9 cellular contexts compared by ENCODE assay signal in genomic region chr22:50621491-50621880, GRCh38. TPM values are rescaled to one million over a fixed set of nuclear protein-coding genes. Genes with fewer than 3 reads are reported as not detected.
DNase-seq lines count a peak whose midpoint lies in the region; ATAC-seq, FAIRE-seq and TF ChIP-seq lines count a peak whose summit lies in the region.
"Had no signal": no experiment of that assay in that cellular context is flagged by ENCODE, and none has a peak within 500 bp of the region (broad histone marks: within the 10 kb centered on the region; RNA-seq: fewer than 3 reads in every experiment).

No MANE protein-coding gene starts in this region.

- H3K4me1 Mint-ChIP-seq in HFFc6 (ENCODE audit: low read depth), result peaks cover 25% of the 10 kb centered on the region
- peaks cover 4% of the 10 kb centered on the region for H3K4me1 Mint-ChIP-seq in astrocyte (ENCODE audit: low read depth, unreplicated experiment)

- H3K79me2 ChIP-seq in astrocyte (ENCODE audit: insufficient read depth, low read length), result no peaks in the 10 kb centered on the region

- CTCF ChIA-PET in GM10248 (lab: Yijun Ruan, JAX), result interaction anchor here (0.9 to 3.4 kb wide), 37 partner anchors 9 to 431 kb away, joined by 3 to 25 read pairs (median 4); partner anchors contain the start of genes HDAC10, KLHDC7B, LMF2 and NCAPH2

- no peak overlapping the region for H3K27ac ChIP-seq in astrocyte (ENCODE audit: low read depth, low read length)
- H3K27ac ChIP-seq in muscle layer of duodenum (ENCODE audit: low read length), result peak overlapping the region; percentile 26

- no peak overlapping the region for H3K4me2 ChIP-seq in astrocyte (ENCODE audit: low read length)

- H3K4me1 ChIP-seq in astrocyte (ENCODE audit: insufficient read depth, low read length) (no peaks in the 10 kb centered on the region), muscle layer of duodenum (ENCODE audit: control insufficient read depth in 1 of 2, insufficient read depth in 2 of 2, low read length in 2 of 2) (peaks cover 12 to 14% of the 10 kb centered on the region in 2 donors)

- H3K4me3 ChIP-seq in astrocyte (ENCODE audit: insufficient read depth, low read depth, low read length) (no peak overlapping the region), muscle layer of duodenum (ENCODE audit: low read depth in 1 of 2, low read length in 2 of 2) (peak overlapping the region in 1 of 2 donors; percentile 55)

- POLR2A ChIA-PET in GM10248 (lab: Yijun Ruan, JAX), result interaction anchor here (0.7 to 1.8 kb wide), 3 partner anchors 82 to 114 kb away, joined by 5 to 8 read pairs (median 6); partner anchors contain the start of genes LMF2 and NCAPH2

- H3K27ac Mint-ChIP-seq in HFFc6, result no peak overlapping the region
- peak overlapping the region; percentile 28 for H3K27ac Mint-ChIP-seq in astrocyte (ENCODE audit: unreplicated experiment)

- DNase-seq in GM10248 (ENCODE audit: extremely low spot score), result peak; percentile 63
- no peak for DNase-seq in HFFc6
- peak; percentile 54 for DNase-seq in RPMI8226
- DNase-seq in astrocyte (ENCODE audit: low read depth), result no peak
- no peak for DNase-seq in NCI-H2227 treated with DMSO at 0.1 percent for 48 hours (lab: John Stamatoyannopoulos, UW)
- DNase-seq in COLO829 (ENCODE audit: low spot score), result no peak
- DNase-seq: left cardiac atrium had no signal

- no peak for FAIRE-seq in astrocyte (lab: Jason Lieb, UNC)

- H3K9me3 Mint-ChIP-seq in HFFc6 (no peaks in the 10 kb centered on the region), astrocyte (ENCODE audit: unreplicated experiment) (no peaks in the 10 kb centered on the region)

- H2AFZ ChIP-seq in astrocyte (ENCODE audit: low read depth, low read length), result no peak overlapping the region

- no peaks in the 10 kb centered on the region for H3K36me3 Mint-ChIP-seq in HFFc6 (ENCODE audit: low read depth)
- peaks cover 2% of the 10 kb centered on the region for H3K36me3 Mint-ChIP-seq in astrocyte (ENCODE audit: low read depth, unreplicated experiment)

- H3K9ac ChIP-seq in astrocyte (ENCODE audit: low read length), result no peak overlapping the region

- H3K9me3 ChIP-seq in astrocyte (ENCODE audit: insufficient read depth, low read depth, low read length), result no peaks in the 10 kb centered on the region
- H3K9me3 ChIP-seq in muscle layer of duodenum (ENCODE audit: control insufficient read depth in 1 of 2, low read length in 2 of 2), result no peaks in the 10 kb centered on the region

- H3K27me3 Mint-ChIP-seq in HFFc6 (ENCODE audit: insufficient read depth), result peaks cover 7% of the 10 kb centered on the region
- peaks cover 15% of the 10 kb centered on the region for H3K27me3 Mint-ChIP-seq in astrocyte (ENCODE audit: low read depth, unreplicated experiment)

- H3K27me3 ChIP-seq in astrocyte (ENCODE audit: insufficient read depth, low read length) (peaks cover 16% of the 10 kb centered on the region), muscle layer of duodenum (ENCODE audit: low read depth, low read length) (peaks cover 4% of the 10 kb centered on the region)

- H3K36me3 ChIP-seq in astrocyte (ENCODE audit: insufficient read depth, low read length) (no peaks in the 10 kb centered on the region), muscle layer of duodenum (ENCODE audit: control insufficient read depth in 1 of 2, insufficient read depth in 2 of 2, low read length in 2 of 2) (no peaks in the 10 kb centered on the region)

- TF ChIP-seq CTCF in GM10248 (IDR thresholded peaks at IDR 0.05; ENCODE audit: control extremely low read depth, extremely low read depth, low read depth, missing control alignments) (no peak), HFFc6 (IDR thresholded peaks at IDR 0.05) (no peak), astrocyte (IDR thresholded peaks at IDR 0.05; ENCODE audit: insufficient read depth, low read depth, low read length) (no peak)

- H4K20me1 ChIP-seq in astrocyte (ENCODE audit: insufficient read depth, low read length), result peaks cover 9% of the 10 kb centered on the region

- no peak for ATAC-seq in GM18519 (IDR thresholded peaks at IDR 0.05; ENCODE audit: low FRiP score, unreplicated experiment)

- H3K4me3 Mint-ChIP-seq in HFFc6 (0 out of 2 replicates have a peak overlapping the region, but pooled peaks have one; percentile 22), astrocyte (ENCODE audit: unreplicated experiment) (no peak overlapping the region)

RNA-seq across cellular contexts. Expression of gene ARSA, which starts 6.5 kb away (rescaled TPM):
- total RNA-seq in HFFc6 (2021; fragmentation: NEBNext Ultra II Directional; extraction: Animal tissue kit (Norgen Biotek cat#: 25700)), result 10 to 100 TPM; 28.0 to 35.4 (median 30.6) TPM
- total RNA-seq in astrocyte, result 25.5 and 34.7 TPM in 2 replicates

RNA-seq across cellular contexts. Expression of gene MAPK8IP2, which starts 20.9 kb away (rescaled TPM):
- under 1 TPM; 0.14 to 0.25 (median 0.15) TPM for total RNA-seq in HFFc6 (2021; fragmentation: NEBNext Ultra II Directional; extraction: Animal tissue kit (Norgen Biotek cat#: 25700))
- total RNA-seq in astrocyte, result 4.7 and 5.9 TPM in 2 replicates

RNA-seq across cellular contexts. Expression of gene CHKB, which starts 38.8 kb away (rescaled TPM):
- 10 to 100 TPM; 21.1 to 26.2 (median 25.2) TPM for total RNA-seq in HFFc6 (2021; fragmentation: NEBNext Ultra II Directional; extraction: Animal tissue kit (Norgen Biotek cat#: 25700))
- 36.1 and 40.7 TPM in 2 replicates for total RNA-seq in astrocyte

RNA-seq across cellular contexts. Expression of gene CPT1B, which starts 43.3 kb away (rescaled TPM):
- total RNA-seq in HFFc6 (2021; fragmentation: NEBNext Ultra II Directional; extraction: Animal tissue kit (Norgen Biotek cat#: 25700)), result 1 to 10 TPM in 5 of 6 experiments, under 1 TPM in 1; 0.82 to 3.0 (median 1.5) TPM
- total RNA-seq in astrocyte, result 26.0 and 32.7 TPM in 2 replicates

RNA-seq across cellular contexts. Expression of gene SHANK3, which starts 51.1 kb away (rescaled TPM):
- total RNA-seq in HFFc6 (2021; fragmentation: NEBNext Ultra II Directional; extraction: Animal tissue kit (Norgen Biotek cat#: 25700)), result under 1 TPM; 0.65 to 0.97 (median 0.68) TPM
- 10.1 and 10.6 TPM in 2 replicates for total RNA-seq in astrocyte

Comparison
In these comparisons a context has a peak if more than half of its experiments do, and no peak if none do; other contexts are left out.
1. DNase-seq: peak in GM10248 (single experiment) and RPMI8226 (single experiment); none in HFFc6 (single experiment), astrocyte (single experiment), NCI-H2227 treated with DMSO at 0.1 percent for 48 hours (single experiment) and COLO829 (single experiment).